ENCODE assay signal across 23 cellular contexts in the genomic region with DNA sequence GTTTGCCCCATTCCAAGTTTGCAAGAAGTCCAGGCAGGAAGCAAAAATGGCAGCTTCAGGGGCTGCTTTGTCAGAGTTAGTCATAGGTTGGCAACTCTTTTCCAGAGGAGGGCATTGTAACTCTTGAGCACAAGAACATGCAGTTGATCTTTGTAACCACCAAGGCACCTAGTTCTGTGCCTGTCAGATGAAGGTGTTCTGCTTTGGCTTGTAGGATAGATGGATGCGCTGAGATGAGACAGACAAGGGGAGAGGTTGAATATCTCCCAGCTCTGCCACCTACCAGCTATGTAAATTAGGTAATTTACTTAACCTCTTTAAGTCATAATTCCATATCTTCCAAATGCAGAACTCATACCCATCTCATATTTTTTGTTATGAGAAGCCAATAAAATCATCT.
DNase-seq lines count a peak whose midpoint lies in the region; FAIRE-seq and TF ChIP-seq lines count a peak whose summit lies in the region.
"Had no signal": no experiment of that assay in that cellular context is flagged by ENCODE, and none has a peak within 500 bp of the region (broad histone marks: within the 10 kb centered on the region; RNA-seq: fewer than 3 reads in every experiment).

No MANE protein-coding gene starts in this region.

- H3K23me2 ChIP-seq in H1 (ENCODE audit: low read depth, low read length) = no peaks in the 10 kb centered on the region

- no peak for FAIRE-seq in H1 (lab: Jason Lieb, UNC)
- FAIRE-seq: A549, GM12891, GM18507 had no signal

- H3K9ac ChIP-seq in H1 (replicated peaks in 1 of 4; ENCODE audit: extremely low read depth in 1 of 4, low read depth in 3 of 4, low read length in 3 of 4) (no peak overlapping the region), mesendoderm (ENCODE audit: low read length) (no peak overlapping the region), smooth muscle cell (ENCODE audit: low read depth) (no peak overlapping the region)
- H3K9ac ChIP-seq: BLaER1 treated with 17β-estradiol and CSF1 and Interleukin-3, amounts not matched to agents 10 nM and 100 nM had no signal

- TF ChIP-seq RAD21 in H1 (IDR thresholded peaks at IDR 0.05 in 1 of 2, conservative IDR thresholded peaks at IDR 0.05 in 1 of 2; ENCODE audit: low read depth in 2 of 2, low read length in 2 of 2) = no peak

- H2AK5ac ChIP-seq in H1 (ENCODE audit: low read depth, low read length) = no peak overlapping the region
- H2AK5ac ChIP-seq in mesendoderm (ENCODE audit: low read length) = no peak overlapping the region

- H3F3A ChIP-seq in smooth muscle cell (ENCODE audit: low read depth) = no peaks in the 10 kb centered on the region

- H3K36me3 ChIP-seq in H1 (ENCODE audit: control insufficient read depth in 2 of 4, insufficient read depth in 4 of 4, low read length in 3 of 4) = no peaks in the 10 kb centered on the region
- no peaks in the 10 kb centered on the region for H3K36me3 ChIP-seq in mesendoderm (ENCODE audit: control insufficient read depth, insufficient read depth, low read length)
- H3K36me3 ChIP-seq in smooth muscle cell (ENCODE audit: low read depth) = no peaks in the 10 kb centered on the region
- H3K36me3 ChIP-seq: BE2C; BLaER1 treated with 17β-estradiol and CSF1 and Interleukin-3, amounts not matched to agents 10 nM and 100 nM had no signal

- H2BK20ac ChIP-seq in H1 (ENCODE audit: low read length) = peak overlapping the region; percentile 24; the same call in 1 of the 2 replicates

- H2BK5ac ChIP-seq in H1 (ENCODE audit: low read depth, low read length) (no peak overlapping the region), mesendoderm (ENCODE audit: low read length) (no peak overlapping the region)

- H3K14ac ChIP-seq in H1 (ENCODE audit: insufficient read length) = no peak overlapping the region

- H2BK120ac ChIP-seq in H1 (replicated peaks; ENCODE audit: low read depth, low read length) (no peak overlapping the region), mesendoderm (ENCODE audit: low read depth, low read length) (no peak overlapping the region)

- no peak for TF ChIP-seq CTCF in H1 (IDR thresholded peaks at IDR 0.05; ENCODE audit: control extremely low read depth in 1 of 3, insufficient read depth in 1 of 3, low read depth in 1 of 3, low read length in 3 of 3)
- TF ChIP-seq CTCF in smooth muscle cell (IDR thresholded peaks at IDR 0.05; ENCODE audit: borderline replicate concordance, insufficient read depth, poor library complexity, severe bottlenecking) = no peak
- no peak for TF ChIP-seq CTCF in foreskin fibroblast (IDR thresholded peaks at IDR 0.05; ENCODE audit: low read depth, low read length)

- H4K8ac ChIP-seq in H1 (ENCODE audit: extremely low read depth, insufficient read depth, low read length) = no peak overlapping the region
- H4K8ac ChIP-seq in mesendoderm (ENCODE audit: low read depth, low read length) = no peak overlapping the region

- TF ChIP-seq EP300 in H1 (IDR thresholded peaks at IDR 0.05; ENCODE audit: borderline replicate concordance in 1 of 2, low read depth in 2 of 2, low read length in 2 of 2) = no peak

- H3K56ac ChIP-seq in H1 (replicated peaks; ENCODE audit: insufficient read length, low read depth, low read length) (no peak overlapping the region), mesendoderm (ENCODE audit: low read length) (no peak overlapping the region)

- H4K5ac ChIP-seq in H1 (ENCODE audit: insufficient read length, low read depth, low read length) (no peak overlapping the region), mesendoderm (ENCODE audit: low read length) (no peak overlapping the region)

- no peaks in the 10 kb centered on the region for H3K27me3 ChIP-seq in H1 (replicated peaks in 1 of 4; ENCODE audit: control insufficient read depth in 3 of 4, extremely low read depth in 1 of 4, insufficient read depth in 3 of 4, low read length in 3 of 4)
- H3K27me3 ChIP-seq in mesendoderm (ENCODE audit: insufficient read depth, low read length, poor library complexity) = no peaks in the 10 kb centered on the region
- no peaks in the 10 kb centered on the region for H3K27me3 ChIP-seq in smooth muscle cell (ENCODE audit: low read depth)
- H3K27me3 ChIP-seq: BE2C; BLaER1 treated with 17β-estradiol and CSF1 and Interleukin-3, amounts not matched to agents 10 nM and 100 nM had no signal

- intact Hi-C loops in posterior cingulate gyrus (cut with DNase I) = no loop called here

- in situ Hi-C loops in SK-MEL-5 (cut with HindIII; ENCODE audit: low pct_unique_long_range_greater_than_20kb, low sequenced_read_pairs) = no loop called here

- CTCF ChIA-PET in H1 (lab: Charles Lee; ENCODE audit: partially characterized antibody) = interaction anchor here (1.2 to 4.1 kb wide), 4 partner anchors 10 to 812 kb away, joined by 4 to 18 read pairs (median 6); no protein-coding TSS in a partner anchor

- no peak overlapping the region for H3K4me2 ChIP-seq in H1 (ENCODE audit: insufficient read depth in 1 of 2, low read depth in 2 of 2, low read length in 2 of 2)
- H3K4me2 ChIP-seq in mesendoderm (ENCODE audit: low read length) = no peak overlapping the region
- H3K4me2 ChIP-seq in smooth muscle cell = no peak overlapping the region
- H3K4me2 ChIP-seq: A549; BLaER1 treated with 17β-estradiol and CSF1 and Interleukin-3, amounts not matched to agents 10 nM and 100 nM had no signal

- H3K79me1 ChIP-seq in H1 (ENCODE audit: low read depth, low read length) (no peaks in the 10 kb centered on the region), mesendoderm (ENCODE audit: low read length) (no peaks in the 10 kb centered on the region)

- H3K79me2 ChIP-seq in H1 (ENCODE audit: control insufficient read depth in 1 of 2, insufficient read depth in 2 of 2, low read length in 2 of 2) (no peaks in the 10 kb centered on the region), mesendoderm (ENCODE audit: control insufficient read depth, insufficient read depth, low read length) (no peaks in the 10 kb centered on the region), smooth muscle cell (ENCODE audit: low read depth) (no peaks in the 10 kb centered on the region)

- H4K91ac ChIP-seq in H1 (replicated peaks; ENCODE audit: insufficient read length, low read length) = peak overlapping the region; percentile 0

- 86% methylated on average over 1 of the region's 1 CpG; no CpG with 5 or more reads in 1 of the 2 experiments for WGBS in H1 (ENCODE audit: extremely low coverage in 1 of 2, insufficient coverage in 1 of 2, insufficient read length in 1 of 2, insufficient replicate concordance in 2 of 2, low coverage in 1 of 2, low lambda C conversion rate in 2 of 2, missing lambda C conversion rate in 1 of 2), 2 experiments
- no CpG with 5 or more reads among the region's 1 CpG for WGBS in mesendoderm (ENCODE audit: extremely low coverage, insufficient coverage, low lambda C conversion rate)
- 95% methylated on average over 1 of the region's 1 CpG for WGBS in smooth muscle cell (ENCODE audit: low lambda C conversion rate)

- peak overlapping the region; percentile 32; the same call in 1 of the 2 replicates for H2BK12ac ChIP-seq in H1 (ENCODE audit: low read depth, low read length)

- TF ChIP-seq POLR2A in H1 (IDR thresholded peaks at IDR 0.05; ENCODE audit: control extremely low read depth in 1 of 2, low read depth in 2 of 2, low read length in 2 of 2) = no peak

- H4K20me1 ChIP-seq in H1 (replicated peaks in 1 of 2; ENCODE audit: control insufficient read depth in 1 of 2, insufficient read depth in 2 of 2, low read length in 2 of 2) (no peaks in the 10 kb centered on the region), smooth muscle cell (ENCODE audit: low read depth) (no peaks in the 10 kb centered on the region)
- H4K20me1 ChIP-seq: BLaER1 treated with 17β-estradiol and CSF1 and Interleukin-3, amounts not matched to agents 10 nM and 100 nM had no signal

- H2AFZ ChIP-seq in H1 (ENCODE audit: low read length) = no peak overlapping the region
- no peak overlapping the region for H2AFZ ChIP-seq in smooth muscle cell (ENCODE audit: low read depth)

- H3K27ac ChIP-seq in H1 (ENCODE audit: low read depth, low read length) (no peak overlapping the region; the same call in 1 of the 2 replicates), mesendoderm (ENCODE audit: low read depth, low read length) (no peak overlapping the region), smooth muscle cell (ENCODE audit: low read depth) (no peak overlapping the region)
- H3K27ac ChIP-seq: A549; BLaER1 treated with 17β-estradiol and CSF1 and Interleukin-3, amounts not matched to agents 10 nM and 100 nM had no signal

- H3K4me1 ChIP-seq in H1 (replicated peaks in 1 of 4; ENCODE audit: control insufficient read depth in 3 of 4, insufficient read depth in 4 of 4, low read length in 3 of 4) (peaks cover 0 to 17% (median 5%) of the 10 kb centered on the region in 4 experiments; a peak in 4 of 7 replicates), mesendoderm (ENCODE audit: control insufficient read depth, low read depth, low read length) (no peaks in the 10 kb centered on the region), smooth muscle cell (ENCODE audit: low read depth) (peaks cover 5% of the 10 kb centered on the region)
- H3K4me1 ChIP-seq: A549; BE2C; BLaER1 treated with 17β-estradiol and CSF1 and Interleukin-3, amounts not matched to agents 10 nM and 100 nM had no signal

- H2BK15ac ChIP-seq in H1 (ENCODE audit: low read length) = no peak overlapping the region
- H2BK15ac ChIP-seq in mesendoderm (replicated peaks; ENCODE audit: low read depth) = no peak overlapping the region

- H3K18ac ChIP-seq in H1 (ENCODE audit: extremely low read depth, low read length) = 0 out of 2 replicates have a peak overlapping the region, but pooled peaks have one; percentile 2
- no peak overlapping the region for H3K18ac ChIP-seq in mesendoderm (ENCODE audit: low read length)

- H3K4me3 ChIP-seq in H1 (ENCODE audit: extremely low read depth in 1 of 4, insufficient read depth in 2 of 4, low read depth in 3 of 4, low read length in 4 of 4) = no peak overlapping the region
- no peak overlapping the region for H3K4me3 ChIP-seq in mesendoderm (ENCODE audit: low read length)
- H3K4me3 ChIP-seq in smooth muscle cell = no peak overlapping the region
- no peak overlapping the region for H3K4me3 ChIP-seq in foreskin fibroblast (ENCODE audit: low read depth in 1 of 2, low read length in 2 of 2)
- H3K4me3 ChIP-seq: A549; BLaER1 treated with 17β-estradiol and CSF1 and Interleukin-3, amounts not matched to agents 10 nM and 100 nM had no signal

- DNase-seq in HT1080 (ENCODE audit: low read depth) = peak; percentile 10
- DNase-seq in SK-MEL-5 (ENCODE audit: low read depth, low spot score) = peak; percentile 7
- no peak for DNase-seq in H1 (ENCODE audit: low read depth in 1 of 2, low spot score in 2 of 2)
- DNase-seq in mesendoderm = peak; percentile 42
- no peak for DNase-seq in smooth muscle cell (lab: John Stamatoyannopoulos, UW; ENCODE audit: unreplicated experiment)
- no peak for DNase-seq in foreskin fibroblast
- DNase-seq in posterior cingulate gyrus = no peak
- no peak for DNase-seq in NCI-H2107 (lab: John Stamatoyannopoulos, UW)
- DNase-seq: 8988T; ACHN; AML-193; BE2C; Calu3; CD4-positive, alpha-beta memory T cell; COR-L47; DMS53; DMS79 treated with DMSO at 0.1 percent for 48 hours; GF-D8; H9 had no signal

- H3K9me3 ChIP-seq in H1 (ENCODE audit: insufficient read depth in 2 of 2, low read depth in 1 of 2, low read length in 1 of 2) = peaks cover 0 to 3% of the 10 kb centered on the region in 2 experiments; a peak in 1 of 4 replicates
- H3K9me3 ChIP-seq in smooth muscle cell (replicated peaks; ENCODE audit: low read depth) = no peaks in the 10 kb centered on the region
- H3K9me3 ChIP-seq: A549, BE2C had no signal

- POLR2A ChIA-PET in H1 (lab: Charles Lee; ENCODE audit: partially characterized antibody) = interaction anchor here (1.6 kb wide), 1 partner anchor 10 kb away, joined by 3 read pairs; no protein-coding TSS in a partner anchor

- no peak overlapping the region for H3K4ac ChIP-seq in H1 (replicated peaks; ENCODE audit: insufficient read length, low read depth, low read length)
- no peak overlapping the region for H3K4ac ChIP-seq in mesendoderm (ENCODE audit: low read depth, low read length)

- no peak overlapping the region for H3K23ac ChIP-seq in H1 (ENCODE audit: insufficient read length)
- no peak overlapping the region for H3K23ac ChIP-seq in mesendoderm (ENCODE audit: low read length)

Comparison
In these comparisons a context has a peak if more than half of its experiments do, and no peak if none do; other contexts are left out.
1. DNase-seq: peak in HT1080 (single experiment), SK-MEL-5 (single experiment) and mesendoderm (single experiment); none in H1 (0 of 2), smooth muscle cell (single experiment), foreskin fibroblast (0 of 2), posterior cingulate gyrus (0 of 10) and NCI-H2107 (single experiment).